Comparison of ENCODE assay signal across 1 cellular context in genomic region chrX:11059923-11060322, GRCh38.
TF ChIP-seq lines count a peak whose summit lies in the region.

No MANE protein-coding gene starts in this region.

TF ChIP-seq in SK-N-SH, 30 proteins besides CTCF, POLR2A, EP300 and RAD21 (continued from another document):
- TF ChIP-seq MAX (IDR thresholded peaks at IDR 0.05; ENCODE audit: low read depth) = no peak
- TF ChIP-seq FOXM1 (IDR thresholded peaks at IDR 0.05; ENCODE audit: low read depth) = no peak
